In genomic region chr12:57079821-57080220, GRCh38 we compare ENCODE assay signal across 15 cellular contexts. TPM values are rescaled to one million over a fixed set of nuclear protein-coding genes. Genes with fewer than 3 reads are reported as not detected.
DNase-seq lines count a peak whose midpoint lies in the region; ATAC-seq and TF ChIP-seq lines count a peak whose summit lies in the region.
"Had no signal": no experiment of that assay in that cellular context is flagged by ENCODE, and none has a peak within 500 bp of the region (broad histone marks: within the 10 kb centered on the region; RNA-seq: fewer than 3 reads in every experiment).

No MANE protein-coding gene starts in this region.

- H3K27me3 ChIP-seq in A673 (replicated peaks; ENCODE audit: insufficient read depth, low read depth, low read length, poor library complexity) (no peaks in the 10 kb centered on the region), HUES48 (ENCODE audit: control insufficient read depth, insufficient read depth, low read length) (no peaks in the 10 kb centered on the region)
- H3K27me3 ChIP-seq: testis had no signal

- no peak overlapping the region for H3K9ac ChIP-seq in HUES48 (ENCODE audit: low read depth, low read length)

- peak overlapping the region; percentile 70 for H3K27ac ChIP-seq in A673 (ENCODE audit: low read depth, low read length, poor library complexity, severe bottlenecking)
- H3K27ac ChIP-seq in HUES48 (ENCODE audit: low read depth, low read length), result peak overlapping the region; percentile 80

- H3K36me3 Mint-ChIP-seq in activated naive CD8-positive, alpha-beta T cell treated with anti-CD3 and anti-CD28 coated beads, Interleukin-2, amount 10 ng/mL, durations not matched to agents 7 days and 5 days, result peaks cover 5% of the 10 kb centered on the region
- H3K36me3 Mint-ChIP-seq in naive thymus-derived CD8-positive, alpha-beta T cell, result peaks cover 0 to 2% (median 0%) of the 10 kb centered on the region in 3 donors
- no peaks in the 10 kb centered on the region for H3K36me3 Mint-ChIP-seq in progenitor cell of endocrine pancreas (ENCODE audit: insufficient read depth)

- H3K4me3 Mint-ChIP-seq in activated naive CD8-positive, alpha-beta T cell treated with anti-CD3 and anti-CD28 coated beads, Interleukin-2, amount 10 ng/mL, durations not matched to agents 7 days and 5 days, result peak overlapping the region; percentile 98
- H3K4me3 Mint-ChIP-seq in naive thymus-derived CD8-positive, alpha-beta T cell, result peak overlapping the region in 6 of 10 donors; percentile 18 to 57 (median 36)
- H3K4me3 Mint-ChIP-seq in progenitor cell of endocrine pancreas (ENCODE audit: low read depth), result no peak overlapping the region

- ATAC-seq in activated naive CD8-positive, alpha-beta T cell treated with anti-CD3 and anti-CD28 coated beads, Interleukin-2, amount 10 ng/mL, durations not matched to agents 7 days and 5 days (ENCODE audit: low read depth), result no peak
- ATAC-seq in naive thymus-derived CD8-positive, alpha-beta T cell, result no peak
- no peak for ATAC-seq in HG03457 (IDR thresholded peaks at IDR 0.05; ENCODE audit: unreplicated experiment)

- H3K4me1 Mint-ChIP-seq in activated naive CD8-positive, alpha-beta T cell treated with anti-CD3 and anti-CD28 coated beads, Interleukin-2, amount 10 ng/mL, durations not matched to agents 7 days and 5 days, result peaks cover 16% of the 10 kb centered on the region
- H3K4me1 Mint-ChIP-seq in naive thymus-derived CD8-positive, alpha-beta T cell, result peaks cover 6 to 36% (median 18%) of the 10 kb centered on the region in 4 donors
- peaks cover 7% of the 10 kb centered on the region for H3K4me1 Mint-ChIP-seq in progenitor cell of endocrine pancreas (ENCODE audit: low read depth)

- CTCF ChIA-PET in A673 (lab: Charles Lee), result interaction anchor here (1.0 to 1.4 kb wide), 3 partner anchors 10 to 32 kb away, joined by 5 to 10 read pairs (median 5); no protein-coding TSS in a partner anchor

- H3K27ac Mint-ChIP-seq in activated naive CD8-positive, alpha-beta T cell treated with anti-CD3 and anti-CD28 coated beads, Interleukin-2, amount 10 ng/mL, durations not matched to agents 7 days and 5 days, result peak overlapping the region; percentile 60
- peak overlapping the region in 8 of 10 donors; percentile 71 to 97 (median 94) for H3K27ac Mint-ChIP-seq in naive thymus-derived CD8-positive, alpha-beta T cell
- H3K27ac Mint-ChIP-seq in progenitor cell of endocrine pancreas, result no peak overlapping the region

- POLR2A ChIA-PET in A673 (lab: Charles Lee; ENCODE audit: low non-redundant PET), result interaction anchor here (1.1 kb wide), 1 partner anchor 12 kb away, joined by 3 read pairs; no protein-coding TSS in a partner anchor
- POLR2A ChIA-PET in activated naive CD8-positive, alpha-beta T cell treated with anti-CD3 and anti-CD28 coated beads, Interleukin-2, amount 10 ng/mL, durations not matched to agents 7 days and 5 days (lab: Charles Lee), result interaction anchor here (1.0 to 14.2 kb wide), 6 partner anchors 9 to 354 kb away, joined by 5 to 225 read pairs (median 11); partner anchors contain the start of genes NAB2, NACA and STAT6
- POLR2A ChIA-PET in naive thymus-derived CD8-positive, alpha-beta T cell (lab: Charles Lee), result interaction anchor here (0.5 to 8.5 kb wide), 6 partner anchors 11 to 963 kb away, joined by 3 to 150 read pairs (median 10); partner anchors contain the start of genes NAB2, NACA and STAT6

- no peaks in the 10 kb centered on the region for H3K9me3 ChIP-seq in A673 (ENCODE audit: low read depth, low read length, poor library complexity, severe bottlenecking)
- H3K9me3 ChIP-seq in HUES48 (ENCODE audit: control insufficient read depth, insufficient read depth, low read length), result no peaks in the 10 kb centered on the region
- H3K9me3 ChIP-seq: testis had no signal

- H3K27me3 Mint-ChIP-seq in activated naive CD8-positive, alpha-beta T cell treated with anti-CD3 and anti-CD28 coated beads, Interleukin-2, amount 10 ng/mL, durations not matched to agents 7 days and 5 days, result no peaks in the 10 kb centered on the region
- H3K27me3 Mint-ChIP-seq in naive thymus-derived CD8-positive, alpha-beta T cell, result no peaks in the 10 kb centered on the region
- H3K27me3 Mint-ChIP-seq in progenitor cell of endocrine pancreas, result no peaks in the 10 kb centered on the region
- H3K27me3 Mint-ChIP-seq: central memory CD8-positive, alpha-beta T cell had no signal

- TF ChIP-seq CTCF in A673 (conservative IDR thresholded peaks at IDR 0.05; ENCODE audit: low read depth, low read length) (no peak), progenitor cell of endocrine pancreas (IDR thresholded peaks at IDR 0.05; ENCODE audit: unreplicated experiment) (no peak)

- intact Hi-C loops in A673 (cut with micrococcal nuclease; ENCODE audit: unreplicated experiment), result loop anchor here (1.0 kb wide), 1 partner anchor 7 kb away; no protein-coding TSS in a partner anchor

- peaks cover 8% of the 10 kb centered on the region for H3K36me3 ChIP-seq in A673 (ENCODE audit: insufficient read depth, low read length, poor library complexity, severe bottlenecking)
- H3K36me3 ChIP-seq in HUES48 (ENCODE audit: control insufficient read depth, insufficient read depth, low read length), result peaks cover 5% of the 10 kb centered on the region

- H3K9me3 Mint-ChIP-seq in activated naive CD8-positive, alpha-beta T cell treated with anti-CD3 and anti-CD28 coated beads, Interleukin-2, amount 10 ng/mL, durations not matched to agents 7 days and 5 days, result no peaks in the 10 kb centered on the region
- no peaks in the 10 kb centered on the region for H3K9me3 Mint-ChIP-seq in naive thymus-derived CD8-positive, alpha-beta T cell
- no peaks in the 10 kb centered on the region for H3K9me3 Mint-ChIP-seq in progenitor cell of endocrine pancreas (ENCODE audit: low read depth)
- H3K9me3 Mint-ChIP-seq: central memory CD8-positive, alpha-beta T cell had no signal

- DNase-seq in A673 (ENCODE audit: low spot score), result no peak
- no peak for DNase-seq in activated naive CD8-positive, alpha-beta T cell treated with anti-CD3 and anti-CD28 coated beads, Interleukin-2, amount 10 ng/mL, durations not matched to agents 7 days and 5 days
- DNase-seq in naive thymus-derived CD8-positive, alpha-beta T cell, result no peak
- DNase-seq in DMS79 (lab: John Stamatoyannopoulos, UW), result no peak
- no peak for DNase-seq in progenitor cell of endocrine pancreas (ENCODE audit: low spot score, unreplicated experiment)
- no peak for DNase-seq in activated CD4-positive, alpha-beta T cell treated with anti-CD3 and anti-CD28 coated beads, Interleukin-2, amount 50 U/mL, for 4 hours
- DNase-seq: DMS153, HCEC 1CT, midbrain, NCI-H187, testis had no signal

- H3K4me3 ChIP-seq in A673 (ENCODE audit: low read depth, low read length, poor library complexity, severe bottlenecking), result peak overlapping the region; percentile 33
- no peak overlapping the region for H3K4me3 ChIP-seq in HUES48 (ENCODE audit: low read depth, low read length)

- H3K4me1 ChIP-seq in A673 (ENCODE audit: insufficient read depth, low read length, poor library complexity, severe bottlenecking) (peaks cover 5% of the 10 kb centered on the region), HUES48 (ENCODE audit: control insufficient read depth, insufficient read depth, low read length) (peaks cover 6% of the 10 kb centered on the region; the same call in 1 of the 2 replicates)

- no TSS peak for BruUV-seq in A673 (replicated peaks; lab: Mats Ljungman, UMichigan)

RNA-seq across cellular contexts. Expression of gene NEMP1, which starts 1.2 kb away (rescaled TPM):
- total RNA-seq in A673 (2021) (57.8 and 68.6 TPM in 2 replicates), progenitor cell of endocrine pancreas (24.2 and 26.5 TPM in 2 replicates)
- total RNA-seq in activated naive CD8-positive, alpha-beta T cell treated with anti-CD3 and anti-CD28 coated beads, Interleukin-2, amount 10 ng/mL, durations not matched to agents 7 days and 5 days, result 10 to 100 TPM; 52.9 to 59.6 TPM
- 10 to 100 TPM; 27.8 to 29.5 TPM for total RNA-seq in naive thymus-derived CD8-positive, alpha-beta T cell
- polyA plus RNA-seq in naive thymus-derived CD8-positive, alpha-beta T cell, result 1 to 10 TPM; 2.6 to 5.5 (median 4.1) TPM

RNA-seq across cellular contexts. Expression of gene NAB2, which starts 9.1 kb away (rescaled TPM):
- total RNA-seq in A673 (2021) (58.0 and 61.8 TPM in 2 replicates), progenitor cell of endocrine pancreas (13.4 and 13.8 TPM in 2 replicates)
- total RNA-seq in activated naive CD8-positive, alpha-beta T cell treated with anti-CD3 and anti-CD28 coated beads, Interleukin-2, amount 10 ng/mL, durations not matched to agents 7 days and 5 days, result 10 to 100 TPM; 13.1 to 16.1 TPM
- total RNA-seq in naive thymus-derived CD8-positive, alpha-beta T cell, result 10 to 100 TPM; 16.0 to 19.2 TPM
- polyA plus RNA-seq in naive thymus-derived CD8-positive, alpha-beta T cell, result 1 to 10 TPM; 1.2 to 4.0 (median 1.3) TPM

RNA-seq across cellular contexts. Expression of gene MYO1A, which starts 29.9 kb away (rescaled TPM):
- total RNA-seq in A673 (2021) (1.1 and 1.2 TPM in 2 replicates), progenitor cell of endocrine pancreas (1.2 and 1.6 TPM in 2 replicates)
- total RNA-seq in activated naive CD8-positive, alpha-beta T cell treated with anti-CD3 and anti-CD28 coated beads, Interleukin-2, amount 10 ng/mL, durations not matched to agents 7 days and 5 days, result 1 to 10 TPM; 1.2 to 2.1 TPM
- 1 to 10 TPM in 1 of 2 experiments, under 1 TPM in 1; 0.39 to 1.1 TPM for total RNA-seq in naive thymus-derived CD8-positive, alpha-beta T cell
- under 1 TPM in 1 of 3 donors, not detected in 2; 0.05 TPM for polyA plus RNA-seq in naive thymus-derived CD8-positive, alpha-beta T cell
- total RNA-seq: glomerular endothelial cell had no signal

RNA-seq across cellular contexts. Expression of gene STAT6, which starts 31.3 kb away (rescaled TPM):
- 96.3 and 111 TPM in 2 replicates for total RNA-seq in A673 (2021)
- 100 to 1,000 TPM; 251 to 263 TPM for total RNA-seq in activated naive CD8-positive, alpha-beta T cell treated with anti-CD3 and anti-CD28 coated beads, Interleukin-2, amount 10 ng/mL, durations not matched to agents 7 days and 5 days
- 100 to 1,000 TPM; 298 to 316 TPM for total RNA-seq in naive thymus-derived CD8-positive, alpha-beta T cell
- polyA plus RNA-seq in naive thymus-derived CD8-positive, alpha-beta T cell, result 10 to 100 TPM; 80.2 to 97.1 (median 80.5) TPM
- total RNA-seq in progenitor cell of endocrine pancreas, result 130 and 136 TPM in 2 replicates

RNA-seq across cellular contexts. Expression of gene LRP1, which starts 48.5 kb away (rescaled TPM):
- total RNA-seq in A673 (2021) (31.0 and 43.6 TPM in 2 replicates), progenitor cell of endocrine pancreas (93.4 and 95.7 TPM in 2 replicates)
- 1 to 10 TPM; 4.9 to 6.1 TPM for total RNA-seq in activated naive CD8-positive, alpha-beta T cell treated with anti-CD3 and anti-CD28 coated beads, Interleukin-2, amount 10 ng/mL, durations not matched to agents 7 days and 5 days
- total RNA-seq in naive thymus-derived CD8-positive, alpha-beta T cell, result 1 to 10 TPM; 4.9 to 6.0 TPM
- under 1 TPM in 2 of 3 donors, not detected in 1; 0.51 to 0.52 TPM for polyA plus RNA-seq in naive thymus-derived CD8-positive, alpha-beta T cell
